ENCODE assay signal across 8 cellular contexts in the genomic region with DNA sequence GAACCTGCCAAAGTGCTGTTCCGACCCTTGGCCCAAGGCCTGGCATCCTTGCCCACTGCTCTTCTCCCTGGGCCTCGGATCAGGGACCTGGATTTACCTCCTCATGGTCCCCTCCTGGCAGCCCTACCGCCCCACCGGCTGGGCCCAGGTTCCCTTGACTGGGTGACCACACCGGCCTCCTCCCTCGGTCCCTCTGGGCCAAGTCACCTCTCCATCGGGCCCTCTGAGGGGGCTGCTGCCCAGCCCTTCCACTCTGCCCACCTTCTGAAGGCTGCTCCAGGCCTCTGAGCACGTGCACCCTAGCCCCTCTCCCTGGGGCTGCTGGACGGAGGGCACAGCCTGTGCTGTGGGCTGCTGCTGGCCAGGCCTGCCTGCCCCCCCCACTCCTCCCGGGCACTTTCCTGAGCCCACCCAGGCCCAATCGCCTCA. TPM values are rescaled to one million over a fixed set of nuclear protein-coding genes. Genes with fewer than 3 reads are reported as not detected.
DNase-seq lines count a peak whose midpoint lies in the region; ATAC-seq, FAIRE-seq and TF ChIP-seq lines count a peak whose summit lies in the region.

No MANE protein-coding gene starts in this region.

- peak overlapping the region; percentile 88 for H3K27ac Mint-ChIP-seq in CD8-positive, alpha-beta T cell
- H3K27ac Mint-ChIP-seq in effector memory CD8-positive, alpha-beta T cell, result peak overlapping the region; percentile 78 to 91

- CTCF ChIA-PET in CD8-positive, alpha-beta T cell (lab: Charles Lee), result no interaction called here

- no peaks in the 10 kb centered on the region for H4K20me1 ChIP-seq in MM.1S (ENCODE audit: insufficient read depth, low read length)

- H2AFZ ChIP-seq in MM.1S (ENCODE audit: low read length), result peak overlapping the region; percentile 99
- peak overlapping the region; percentile 92 for H2AFZ ChIP-seq in neuron (ENCODE audit: low read depth, low read length)

- peak overlapping the region; percentile 91 for H3K27ac ChIP-seq in CD8-positive, alpha-beta T cell (ENCODE audit: low read depth, low read length)
- no peak overlapping the region for H3K27ac ChIP-seq in MM.1S (ENCODE audit: low read length)

- H3K4me1 Mint-ChIP-seq in CD8-positive, alpha-beta T cell (ENCODE audit: low read depth), result peaks cover 13% of the 10 kb centered on the region
- peaks cover 10% of the 10 kb centered on the region in 2 donors for H3K4me1 Mint-ChIP-seq in effector memory CD8-positive, alpha-beta T cell (ENCODE audit: low read depth in 2 of 2)

- no peaks in the 10 kb centered on the region for H3K27me3 Mint-ChIP-seq in CD8-positive, alpha-beta T cell (ENCODE audit: low read depth)
- no peaks in the 10 kb centered on the region for H3K27me3 Mint-ChIP-seq in effector memory CD8-positive, alpha-beta T cell

- H3K4me2 ChIP-seq in MM.1S (ENCODE audit: low read depth, low read length), result peak overlapping the region; percentile 99

- peak overlapping the region; percentile 85 for H3K4me3 Mint-ChIP-seq in CD8-positive, alpha-beta T cell
- peak overlapping the region; percentile 81 to 86 for H3K4me3 Mint-ChIP-seq in effector memory CD8-positive, alpha-beta T cell

- peaks cover 6% of the 10 kb centered on the region for H3K9me3 ChIP-seq in CD8-positive, alpha-beta T cell (ENCODE audit: low read length)
- H3K9me3 ChIP-seq in MM.1S (replicated peaks; ENCODE audit: insufficient read depth, low read length) (no peaks in the 10 kb centered on the region), neuron (ENCODE audit: low read length) (peaks cover 5% of the 10 kb centered on the region)

- H3K27me3 ChIP-seq in CD8-positive, alpha-beta T cell (ENCODE audit: insufficient read depth, low read length), result no peaks in the 10 kb centered on the region
- H3K27me3 ChIP-seq in MM.1S (replicated peaks; ENCODE audit: insufficient read depth, low read length) (peaks cover 52% of the 10 kb centered on the region), neuron (ENCODE audit: insufficient read depth, low read length) (peaks cover 9% of the 10 kb centered on the region)

- peak overlapping the region; percentile 95 for H3K4me3 ChIP-seq in CD8-positive, alpha-beta T cell (ENCODE audit: low read depth, low read length)
- H3K4me3 ChIP-seq in MM.1S (ENCODE audit: low read length), result peak overlapping the region; percentile 71
- H3K4me3 ChIP-seq in neuron (ENCODE audit: low read length), result peak overlapping the region; percentile 75

- H3K9ac ChIP-seq in MM.1S (ENCODE audit: low read length), result peak overlapping the region; percentile 86

- DNase-seq in CD8-positive, alpha-beta T cell, result peak in 1 of 7 experiments; percentile 45
- no peak for DNase-seq in MM.1S
- DNase-seq in effector memory CD8-positive, alpha-beta T cell, result no peak
- DNase-seq in middle frontal gyrus (ENCODE audit: extremely low spot score, low spot score), result no peak
- DNase-seq in RCC 7860 (ENCODE audit: low spot score), result no peak
- DNase-seq in NCI-H1105 treated with DMSO at 0.1 percent for 48 hours (lab: John Stamatoyannopoulos, UW), result no peak

- no peaks in the 10 kb centered on the region for H3K36me3 Mint-ChIP-seq in CD8-positive, alpha-beta T cell
- H3K36me3 Mint-ChIP-seq in effector memory CD8-positive, alpha-beta T cell (ENCODE audit: insufficient read depth), result peaks cover 22% of the 10 kb centered on the region

- H3F3A ChIP-seq in MM.1S (ENCODE audit: insufficient read depth, low read length), result no peaks in the 10 kb centered on the region

- POLR2A ChIA-PET in CD8-positive, alpha-beta T cell (lab: Charles Lee), result interaction anchor here (1.0 to 2.0 kb wide), 2 partner anchors 56 to 59 kb away, joined by 3 to 8 read pairs; partner anchors contain the start of gene PRXL2B

- no peaks in the 10 kb centered on the region for H3K36me3 ChIP-seq in CD8-positive, alpha-beta T cell (ENCODE audit: insufficient read depth, low read length)
- H3K36me3 ChIP-seq in MM.1S (replicated peaks; ENCODE audit: insufficient read depth, low read length), result no peaks in the 10 kb centered on the region
- no peaks in the 10 kb centered on the region for H3K36me3 ChIP-seq in neuron (ENCODE audit: insufficient read depth, low read length)

- TF ChIP-seq CTCF in CD8-positive, alpha-beta T cell (IDR thresholded peaks at IDR 0.05), result no peak
- TF ChIP-seq CTCF in MM.1S (IDR thresholded peaks at IDR 0.05; ENCODE audit: low read length), result no peak

- ATAC-seq in CD8-positive, alpha-beta T cell, result no peak
- ATAC-seq in effector memory CD8-positive, alpha-beta T cell (replicated peaks), result no peak
- no peak for ATAC-seq in GM21576 (IDR thresholded peaks at IDR 0.05; ENCODE audit: unreplicated experiment)

- H3K9me3 Mint-ChIP-seq in CD8-positive, alpha-beta T cell, result peaks cover 5% of the 10 kb centered on the region
- H3K9me3 Mint-ChIP-seq in effector memory CD8-positive, alpha-beta T cell, result peaks cover 0 to 4% of the 10 kb centered on the region in 2 donors

- intact Hi-C loops in CD8-positive, alpha-beta T cell (cut with DNase I, micrococcal nuclease), result loop anchor here (5.0 to 10.0 kb wide), 4 partner anchors 200 to 717 kb away; no protein-coding TSS in a partner anchor

- H3K4me1 ChIP-seq in CD8-positive, alpha-beta T cell (ENCODE audit: insufficient read depth, low read length), result peaks cover 17% of the 10 kb centered on the region
- H3K4me1 ChIP-seq in MM.1S (ENCODE audit: low read length) (no peaks in the 10 kb centered on the region), neuron (ENCODE audit: insufficient read depth, low read length) (peaks cover 14% of the 10 kb centered on the region)

- H3K79me2 ChIP-seq in MM.1S (ENCODE audit: low read length), result no peaks in the 10 kb centered on the region

- no peaks in the 10 kb centered on the region for H3K9me2 ChIP-seq in MM.1S (replicated peaks; ENCODE audit: insufficient read depth, low read length)

- FAIRE-seq in RCC 7860 (lab: Jason Lieb, UNC), result no peak

RNA-seq across cellular contexts. Expression of gene MMEL1, which starts 9.3 kb away (rescaled TPM):
- 1 to 10 TPM; 1.4 TPM for total RNA-seq in CD8-positive, alpha-beta T cell

RNA-seq across cellular contexts. Expression of gene PRXL2B, which starts 55.6 kb away (rescaled TPM):
- 10 to 100 TPM; 13.5 to 15.9 TPM for total RNA-seq in CD8-positive, alpha-beta T cell
